ENCODE assay signal across 3 cellular contexts in the genomic region with DNA sequence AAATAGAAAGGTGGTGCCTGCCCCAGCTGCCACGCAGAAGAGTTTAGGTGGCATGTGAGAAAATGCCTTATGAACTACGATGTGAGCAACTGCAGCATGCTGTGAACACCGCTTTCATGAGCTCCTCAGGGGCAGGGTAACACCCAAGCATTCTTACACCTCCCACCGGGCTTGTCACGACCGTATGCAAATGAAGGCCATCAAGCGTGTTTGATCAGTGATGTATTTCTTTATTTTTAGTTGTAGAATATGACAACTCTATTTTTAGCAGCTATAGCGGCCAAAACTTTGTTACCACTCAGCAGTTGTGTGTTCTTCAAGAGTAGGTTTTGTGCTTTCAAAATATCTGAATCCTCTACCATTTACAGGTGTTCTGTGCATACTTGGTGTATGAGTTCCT. TPM values are rescaled to one million over a fixed set of nuclear protein-coding genes. Genes with fewer than 3 reads are reported as not detected.
"Had no signal": no experiment of that assay in that cellular context is flagged by ENCODE, and none has a peak within 500 bp of the region (broad histone marks: within the 10 kb centered on the region; RNA-seq: fewer than 3 reads in every experiment).

No MANE protein-coding gene starts in this region.

RNA-seq across cellular contexts. Expression of a gene that starts 58.1 kb away (rescaled TPM):
- total RNA-seq: activated CD4-positive, alpha-beta memory T cell treated with anti-CD3 and anti-CD28 coated beads, Interleukin-2, amount 10 ng/mL, durations not matched to agents 7 days and 5 days; mononuclear cell; naive thymus-derived CD4-positive, alpha-beta T cell had no signal
